Comparison of ENCODE assay signal across 10 cellular contexts in the genomic region with DNA sequence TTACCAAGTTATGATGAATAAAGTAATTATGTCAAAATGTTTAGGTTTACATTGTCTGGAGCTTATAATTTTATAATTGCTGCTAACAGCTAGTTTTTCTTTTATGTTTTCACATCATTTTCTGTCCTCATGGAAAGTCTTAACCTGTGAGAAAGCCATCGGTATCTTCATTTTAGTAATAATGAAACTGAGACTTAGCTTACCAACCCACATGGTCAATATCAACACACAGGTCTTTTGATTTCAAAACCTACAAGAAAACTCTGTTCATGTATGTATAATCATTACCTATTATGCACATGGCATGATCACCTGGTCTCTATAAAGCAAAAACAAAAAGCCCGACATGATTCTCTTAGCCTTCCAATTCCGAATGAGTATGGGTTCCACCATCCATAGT.
DNase-seq lines count a peak whose midpoint lies in the region; ATAC-seq and TF ChIP-seq lines count a peak whose summit lies in the region.
"Had no signal": no experiment of that assay in that cellular context is flagged by ENCODE, and none has a peak within 500 bp of the region (broad histone marks: within the 10 kb centered on the region; RNA-seq: fewer than 3 reads in every experiment).

No MANE protein-coding gene starts in this region.

- intact Hi-C loops in left ventricle myocardium inferior (cut with micrococcal nuclease): no loop called here
- intact Hi-C loops in aorta (cut with DNase I): no loop called here
- intact Hi-C loops in adrenal gland (cut with DNase I): no loop called here

- in situ Hi-C loops in G401 (cut with HindIII; ENCODE audit: low sequenced_read_pairs): no loop called here

- WGBS in aorta, 2 donors: 98% methylated on average over 3 of the region's 3 CpGs
- 80 to 86% (median 82%) methylated on average over 3 of the region's 3 CpGs for WGBS in adrenal gland, 4 donors

- H3K27ac ChIP-seq in left ventricle myocardium inferior (replicated peaks) (no peak overlapping the region), aorta (ENCODE audit: low read depth in 1 of 2, low read length in 2 of 2) (no peak overlapping the region), adrenal gland (no peak overlapping the region)

- H3K27me3 ChIP-seq in left ventricle myocardium inferior (ENCODE audit: low read depth) (no peaks in the 10 kb centered on the region), aorta (ENCODE audit: control insufficient read depth in 1 of 2, insufficient read depth in 2 of 2, low read length in 1 of 2) (no peaks in the 10 kb centered on the region), adrenal gland (no peaks in the 10 kb centered on the region)

- TF ChIP-seq POLR2A in adrenal gland (IDR thresholded peaks at IDR 0.05): no peak

- H3K36me3 ChIP-seq in left ventricle myocardium inferior (no peaks in the 10 kb centered on the region), aorta (ENCODE audit: control insufficient read depth in 1 of 2, insufficient read depth in 2 of 2, low read length in 1 of 2) (no peaks in the 10 kb centered on the region), adrenal gland (replicated peaks in 1 of 2) (no peaks in the 10 kb centered on the region)

- ATAC-seq in GM19035 (IDR thresholded peaks at IDR 0.05; ENCODE audit: unreplicated experiment) (peak; percentile 91), HG02571 (IDR thresholded peaks at IDR 0.05; ENCODE audit: unreplicated experiment) (peak; percentile 92), HG03280 (IDR thresholded peaks at IDR 0.05; ENCODE audit: unreplicated experiment) (peak; percentile 87), aorta (ENCODE audit: low FRiP score) (no peak)

- peak overlapping the region; percentile 48; the same call in 1 of the 2 replicates for H3K4me3 ChIP-seq in GM08714 (ENCODE audit: low read length)
- no peak overlapping the region for H3K4me3 ChIP-seq in left ventricle myocardium inferior
- no peak overlapping the region for H3K4me3 ChIP-seq in aorta (ENCODE audit: low read length in 2 of 2)
- H3K4me3 ChIP-seq in adrenal gland: no peak overlapping the region

- H3K4me1 ChIP-seq in left ventricle myocardium inferior: no peaks in the 10 kb centered on the region
- peaks cover 0 to 1% of the 10 kb centered on the region in 2 donors for H3K4me1 ChIP-seq in aorta (ENCODE audit: control insufficient read depth in 1 of 2, insufficient read depth in 2 of 2, low read length in 2 of 2)
- H3K4me1 ChIP-seq in adrenal gland (replicated peaks in 1 of 2): no peaks in the 10 kb centered on the region

- TF ChIP-seq CTCF in left ventricle myocardium inferior (IDR thresholded peaks at IDR 0.05; ENCODE audit: borderline replicate concordance) (no peak), adrenal gland (IDR thresholded peaks at IDR 0.05) (no peak)

- DNase-seq in left ventricle myocardium inferior (no peak), aorta (no peak), G401 (ENCODE audit: low spot score) (no peak), adrenal gland (no peak)
- DNase-seq: NCI-H1417 treated with DMSO at 0.1 percent for 48 hours; stimulated activated naive CD4-positive, alpha-beta T cell had no signal

- H3K9me3 ChIP-seq in left ventricle myocardium inferior (replicated peaks) (no peaks in the 10 kb centered on the region), aorta (ENCODE audit: control insufficient read depth, low read length) (no peaks in the 10 kb centered on the region), adrenal gland (replicated peaks in 1 of 3) (no peaks in the 10 kb centered on the region)
